Comparison of ENCODE assay signal across 1 cellular context in genomic region chr19:58353717-58354477, GRCh38.
TF ChIP-seq lines count a peak whose summit lies in the region.

No MANE protein-coding gene starts in this region.

TF ChIP-seq in GM12878, 131 proteins besides CTCF, POLR2A, EP300 and RAD21:
- no peak for TF ChIP-seq ZNF24 (IDR thresholded peaks at IDR 0.05)
- no peak for TF ChIP-seq IKZF2 (IDR thresholded peaks at IDR 0.05)
- TF ChIP-seq REST (IDR thresholded peaks at IDR 0.05; ENCODE audit: low read depth, low read length), result no peak
- no peak for TF ChIP-seq SMAD1 (IDR thresholded peaks at IDR 0.05; ENCODE audit: low read depth, partially characterized antibody)
- TF ChIP-seq ETV6 (conservative IDR thresholded peaks at IDR 0.05 in 1 of 2, IDR thresholded peaks at IDR 0.05 in 1 of 2; ENCODE audit: borderline replicate concordance in 1 of 2, low read depth in 1 of 2), result no peak
- TF ChIP-seq MLLT1 (IDR thresholded peaks at IDR 0.05), result no peak
- no peak for TF ChIP-seq CEBPB (IDR thresholded peaks at IDR 0.05; ENCODE audit: borderline replicate concordance in 1 of 2, low read depth in 2 of 2, low read length in 2 of 2)
- no peak for TF ChIP-seq CUX1 (IDR thresholded peaks at IDR 0.05; ENCODE audit: insufficient replicate concordance, low read depth, low read length)
- no peak for TF ChIP-seq IRF3 (IDR thresholded peaks at IDR 0.05)
- TF ChIP-seq E2F8 (IDR thresholded peaks at IDR 0.05; ENCODE audit: low read depth, partially characterized antibody), result no peak
- TF ChIP-seq SP1 (IDR thresholded peaks at IDR 0.05; ENCODE audit: low read depth, low read length), result no peak
- no peak for TF ChIP-seq KLF5 (IDR thresholded peaks at IDR 0.05; ENCODE audit: partially characterized antibody)
TF ChIP-seq in GM12878: peak in this region for 0.
